Comparison of ENCODE assay signal across 8 cellular contexts in genomic region chr14:75794615-75795038, GRCh38.
DNase-seq lines count a peak whose midpoint lies in the region; ATAC-seq and TF ChIP-seq lines count a peak whose summit lies in the region.

No MANE protein-coding gene starts in this region.

- peak; percentile 67 for DNase-seq in GM03348 (ENCODE audit: low spot score)
- DNase-seq in NCI-H524 treated with DMSO at 0.1 percent for 48 hours (lab: John Stamatoyannopoulos, UW) = peak; percentile 18
- peak; percentile 68 to 87 for DNase-seq in fibroblast of lung (ENCODE audit: low read depth in 2 of 2)
- peak; percentile 22 for DNase-seq in osteoblast (ENCODE audit: insufficient read length, low spot score, missing footprints)
- DNase-seq in T-helper 1 cell = no peak

- no peak overlapping the region for H3K9ac ChIP-seq in fibroblast of lung (ENCODE audit: insufficient read depth, low read length)

- H3K27me3 ChIP-seq in fibroblast of lung (ENCODE audit: control insufficient read depth, insufficient read depth, low read length) = no peaks in the 10 kb centered on the region
- no peaks in the 10 kb centered on the region for H3K27me3 ChIP-seq in osteoblast (ENCODE audit: insufficient read depth, low read length)

- H3K79me2 ChIP-seq in fibroblast of lung (ENCODE audit: control insufficient read depth, insufficient read depth, low read length) (no peaks in the 10 kb centered on the region), osteoblast (ENCODE audit: insufficient read depth, low read length) (no peaks in the 10 kb centered on the region)

- H3K27ac ChIP-seq in fibroblast of lung (ENCODE audit: insufficient read depth, low read length) (no peak overlapping the region), osteoblast (ENCODE audit: low read depth, low read length) (peak overlapping the region; percentile 12)

- H3K36me3 ChIP-seq in fibroblast of lung (ENCODE audit: control insufficient read depth, insufficient read depth, low read length) = no peaks in the 10 kb centered on the region
- peaks cover 2% of the 10 kb centered on the region for H3K36me3 ChIP-seq in osteoblast (ENCODE audit: insufficient read depth, low read length)

- TF ChIP-seq CTCF in fibroblast of lung (conservative IDR thresholded peaks at IDR 0.05 in 1 of 2, IDR thresholded peaks at IDR 0.05 in 1 of 2; ENCODE audit: low read depth in 1 of 2, low read length in 2 of 2) = peak; percentile 54 to 65
- peak; percentile 65 for TF ChIP-seq CTCF in osteoblast (IDR thresholded peaks at IDR 0.05; ENCODE audit: extremely low read depth, low read depth, low read length)

- H3K4me2 ChIP-seq in fibroblast of lung (ENCODE audit: extremely low read depth, insufficient read depth, low read length) (no peak overlapping the region), osteoblast (ENCODE audit: insufficient read depth, low read length) (no peak overlapping the region)

- H3K4me1 ChIP-seq in fibroblast of lung (ENCODE audit: control insufficient read depth, extremely low read depth, insufficient read depth, low read length) = no peaks in the 10 kb centered on the region
- peaks cover 9% of the 10 kb centered on the region for H3K4me1 ChIP-seq in osteoblast (ENCODE audit: insufficient read depth, low read length)

- H4K20me1 ChIP-seq in fibroblast of lung (ENCODE audit: control insufficient read depth, extremely low read depth, insufficient read depth, low read length) (no peaks in the 10 kb centered on the region), osteoblast (ENCODE audit: insufficient read depth, low read length) (no peaks in the 10 kb centered on the region)

- ATAC-seq in HG02678 (IDR thresholded peaks at IDR 0.05; ENCODE audit: unreplicated experiment) = no peak
- ATAC-seq in GM19467 (IDR thresholded peaks at IDR 0.05; ENCODE audit: unreplicated experiment) = no peak
- ATAC-seq in GM18870 (IDR thresholded peaks at IDR 0.05; ENCODE audit: unreplicated experiment) = no peak

- no peak overlapping the region for H3K4me3 ChIP-seq in fibroblast of lung (replicated peaks in 1 of 4; ENCODE audit: control extremely low read depth in 1 of 4, insufficient read depth in 1 of 4, low read depth in 3 of 4, low read length in 4 of 4)
- H3K4me3 ChIP-seq in osteoblast (ENCODE audit: insufficient read depth, low read length) = no peak overlapping the region

- H3K9me3 ChIP-seq in fibroblast of lung (ENCODE audit: control insufficient read depth, insufficient read depth, low read depth, low read length) (no peaks in the 10 kb centered on the region), osteoblast (ENCODE audit: low read depth, low read length) (no peaks in the 10 kb centered on the region)

- H2AFZ ChIP-seq in fibroblast of lung (ENCODE audit: low read length) (no peak overlapping the region), osteoblast (ENCODE audit: low read length) (peak overlapping the region; percentile 33)

Comparison
In these comparisons a context has a peak if more than half of its experiments do, and no peak if none do; other contexts are left out.
1. DNase-seq: peak in GM03348 (single experiment), NCI-H524 treated with DMSO at 0.1 percent for 48 hours (single experiment), fibroblast of lung (2 of 2) and osteoblast (single experiment); none in T-helper 1 cell (0 of 5).